In genomic region chr5:14471557-14471956, GRCh38 we compare ENCODE assay signal across 21 cellular contexts.
"Had no signal": no experiment of that assay in that cellular context is flagged by ENCODE, and none has a peak within 500 bp of the region (broad histone marks: within the 10 kb centered on the region; RNA-seq: fewer than 3 reads in every experiment).

No MANE protein-coding gene starts in this region.

- H3K27ac Mint-ChIP-seq: activated naive CD4-positive, alpha-beta T cell treated with anti-CD3 and anti-CD28 coated beads, Interleukin-2, amount 50 U/mL, for 72 hours; activated T-helper 17 cell treated with anti-CD3 and anti-CD28 coated beads, Interleukin-2, amount 50 U/mL, for 72 hours; type B pancreatic cell had no signal

- DNase-seq: activated CD4-positive, alpha-beta T cell treated with anti-CD3 and anti-CD28 coated beads for 1 hour; activated T-cell treated with anti-CD3 and anti-CD28 coated beads, Interleukin-2, amount 50 U/mL, for 1 hour; adrenal gland; cerebellar nuclear complex; heart left ventricle; left cardiac atrium; nephron progenitor cell; nucleus accumbens; sigmoid colon; stimulated activated CD4-positive, alpha-beta T cell treated with anti-CD3 and anti-CD28 coated beads, Interleukin-4, amount 100 ng/mL, for 1 hour; stimulated activated naive CD4-positive, alpha-beta T cell; T-helper 1 cell had no signal

- H3K27ac ChIP-seq: adrenal gland, ascending aorta, gastroesophageal sphincter, heart left ventricle, sigmoid colon, thoracic aorta, vagina had no signal

- H3K4me1 ChIP-seq: adrenal gland, ascending aorta, heart left ventricle, sigmoid colon, vagina had no signal

- H3K4me3 Mint-ChIP-seq: activated T-helper 17 cell treated with anti-CD3 and anti-CD28 coated beads, Interleukin-2, amount 50 U/mL, for 72 hours; nephron progenitor cell; type B pancreatic cell had no signal

- H3K9me3 Mint-ChIP-seq: activated naive CD4-positive, alpha-beta T cell treated with anti-CD3 and anti-CD28 coated beads, Interleukin-2, amount 50 U/mL, for 72 hours; activated T-helper 17 cell treated with anti-CD3 and anti-CD28 coated beads, Interleukin-2, amount 50 U/mL, for 72 hours; nephron progenitor cell; type B pancreatic cell had no signal

- FAIRE-seq: bronchial epithelial cell, islet of Langerhans had no signal

- H3K4me3 ChIP-seq: adrenal gland, ascending aorta, gastroesophageal sphincter, heart left ventricle, sigmoid colon, thoracic aorta, vagina had no signal

- H3K27me3 ChIP-seq: adrenal gland, ascending aorta, gastroesophageal sphincter, heart left ventricle, sigmoid colon, vagina had no signal

- H3K9me3 ChIP-seq: adrenal gland, ascending aorta, gastroesophageal sphincter, heart left ventricle, sigmoid colon, thoracic aorta, vagina had no signal

- H3K4me1 Mint-ChIP-seq: activated T-helper 17 cell treated with anti-CD3 and anti-CD28 coated beads, Interleukin-2, amount 50 U/mL, for 72 hours had no signal

- ATAC-seq: activated naive CD4-positive, alpha-beta T cell treated with anti-CD3 and anti-CD28 coated beads, Interleukin-2, amount 50 U/mL, for 72 hours; activated T-helper 17 cell treated with anti-CD3 and anti-CD28 coated beads, Interleukin-2, amount 50 U/mL, for 72 hours; gastroesophageal sphincter; heart left ventricle; left cardiac atrium had no signal

- H3K27me3 Mint-ChIP-seq: activated T-helper 17 cell treated with anti-CD3 and anti-CD28 coated beads, Interleukin-2, amount 50 U/mL, for 72 hours; type B pancreatic cell had no signal

- H3K36me3 Mint-ChIP-seq: activated naive CD4-positive, alpha-beta T cell treated with anti-CD3 and anti-CD28 coated beads, Interleukin-2, amount 50 U/mL, for 72 hours had no signal
